ENCODE assay signal across 22 cellular contexts in genomic region chrX:73817381-73818199, GRCh38. TPM values are rescaled to one million over a fixed set of nuclear protein-coding genes. Genes with fewer than 3 reads are reported as not detected.
"Had no signal": no experiment of that assay in that cellular context is flagged by ENCODE, and none has a peak within 500 bp of the region (broad histone marks: within the 10 kb centered on the region; RNA-seq: fewer than 3 reads in every experiment).

No MANE protein-coding gene starts in this region.

- H3K27ac ChIP-seq: colonic mucosa, epithelial cell of prostate, foreskin keratinocyte, left ventricle myocardium inferior, upper lobe of right lung had no signal

- H3K27ac Mint-ChIP-seq: activated CD4-positive, alpha-beta T cell treated with anti-CD3 and anti-CD28 coated beads, Interleukin-2, amount 10 ng/mL, durations not matched to agents 24 days and 14 days; activated CD8-positive, alpha-beta T cell treated with anti-CD3 and anti-CD28 coated beads for 36 hours; activated T-helper 2 cell treated with anti-CD3 and anti-CD28 coated beads, Interferon-gamma antibody, Interleukin-2, Interleukin-4, amounts not matched to agents 10 μg/mL and 5 μg/mL and 100 μg/mL, durations not matched to agents 14 hours and 24 hours and 36 hours; brain; endodermal cell; progenitor cell of endocrine pancreas had no signal

- H3K27me3 Mint-ChIP-seq: activated CD4-positive, alpha-beta T cell treated with anti-CD3 and anti-CD28 coated beads, Interleukin-2, amount 10 ng/mL, durations not matched to agents 24 days and 14 days; brain; progenitor cell of endocrine pancreas had no signal

- H3K36me3 Mint-ChIP-seq: brain had no signal

- DNase-seq: activated CD4-positive, alpha-beta T cell treated with anti-CD3 and anti-CD28 coated beads, Interleukin-2, amount 10 ng/mL, durations not matched to agents 24 days and 14 days; activated CD4-positive, CD25-positive, alpha-beta regulatory T cell; activated CD8-positive, alpha-beta T cell treated with anti-CD3 and anti-CD28 coated beads for 36 hours; activated naive CD4-positive, alpha-beta T cell treated with Interleukin-2 at 50 U/mL for 16 hours; activated T-cell treated with anti-CD3 and anti-CD28 coated beads, Interleukin-2, amount 50 U/mL, for 1 hour; colonic mucosa; endodermal cell; foreskin keratinocyte; glutamatergic neuron; left ventricle myocardium inferior; occipital lobe; stimulated activated CD4-positive, alpha-beta T cell treated with anti-CD3 and anti-CD28 coated beads, Interleukin-12 subunit alpha, Interleukin-12 subunit beta, amount 100 ng/mL, for 4 hours; stimulated activated CD4-positive, alpha-beta T cell treated with anti-CD3 and anti-CD28 coated beads, Interleukin-1b, Interleukin-23, amount 100 ng/mL, for 48 hours; stimulated activated CD8-positive, alpha-beta memory T cell treated with anti-CD3 and anti-CD28 coated beads, Interleukin-4, amount 100 ng/mL, for 48 hours; T-helper 9 cell; upper lobe of right lung had no signal

- H3K4me1 Mint-ChIP-seq: activated CD4-positive, alpha-beta T cell treated with anti-CD3 and anti-CD28 coated beads, Interleukin-2, amount 10 ng/mL, durations not matched to agents 24 days and 14 days; brain; central memory CD8-positive, alpha-beta T cell; endodermal cell had no signal

- ATAC-seq: activated CD8-positive, alpha-beta T cell treated with anti-CD3 and anti-CD28 coated beads for 36 hours; foreskin keratinocyte; upper lobe of right lung had no signal

- H3K9me3 Mint-ChIP-seq: activated CD4-positive, alpha-beta T cell treated with anti-CD3 and anti-CD28 coated beads, Interleukin-2, amount 10 ng/mL, durations not matched to agents 24 days and 14 days; activated CD8-positive, alpha-beta T cell treated with anti-CD3 and anti-CD28 coated beads for 36 hours; activated T-helper 2 cell treated with anti-CD3 and anti-CD28 coated beads, Interferon-gamma antibody, Interleukin-2, Interleukin-4, amounts not matched to agents 10 μg/mL and 5 μg/mL and 100 μg/mL, durations not matched to agents 14 hours and 24 hours and 36 hours; brain; central memory CD8-positive, alpha-beta T cell; endodermal cell had no signal

- H3K27me3 ChIP-seq: colonic mucosa, foreskin keratinocyte, upper lobe of right lung had no signal

- H3K4me1 ChIP-seq: colonic mucosa, foreskin keratinocyte, left ventricle myocardium inferior, upper lobe of right lung had no signal

- H3K9me3 ChIP-seq: colonic mucosa, left ventricle myocardium inferior, upper lobe of right lung had no signal

- H3K4me3 Mint-ChIP-seq: activated CD4-positive, alpha-beta T cell treated with anti-CD3 and anti-CD28 coated beads, Interleukin-2, amount 10 ng/mL, durations not matched to agents 24 days and 14 days; activated CD8-positive, alpha-beta T cell treated with anti-CD3 and anti-CD28 coated beads for 36 hours; brain; central memory CD8-positive, alpha-beta T cell; endodermal cell had no signal

- H3K36me3 ChIP-seq: colonic mucosa, left ventricle myocardium inferior, upper lobe of right lung had no signal

- H3K4me3 ChIP-seq: colonic mucosa, left ventricle myocardium inferior, upper lobe of right lung had no signal

RNA-seq across cellular contexts. Expression of gene XIST, which starts 34.9 kb away (rescaled TPM):
- total RNA-seq: activated CD4-positive, alpha-beta T cell treated with anti-CD3 and anti-CD28 coated beads, Interleukin-2, amount 10 ng/mL, durations not matched to agents 24 days and 14 days; activated CD8-positive, alpha-beta T cell treated with anti-CD3 and anti-CD28 coated beads for 36 hours; activated T-helper 2 cell treated with anti-CD3 and anti-CD28 coated beads, Interferon-gamma antibody, Interleukin-2, Interleukin-4, amounts not matched to agents 10 μg/mL and 5 μg/mL and 100 μg/mL, durations not matched to agents 14 hours and 24 hours and 36 hours; foreskin keratinocyte; kidney epithelial cell; progenitor cell of endocrine pancreas had no signal
- polyA plus RNA-seq: foreskin keratinocyte had no signal
